ENCODE assay signal across 11 cellular contexts in the genomic region with DNA sequence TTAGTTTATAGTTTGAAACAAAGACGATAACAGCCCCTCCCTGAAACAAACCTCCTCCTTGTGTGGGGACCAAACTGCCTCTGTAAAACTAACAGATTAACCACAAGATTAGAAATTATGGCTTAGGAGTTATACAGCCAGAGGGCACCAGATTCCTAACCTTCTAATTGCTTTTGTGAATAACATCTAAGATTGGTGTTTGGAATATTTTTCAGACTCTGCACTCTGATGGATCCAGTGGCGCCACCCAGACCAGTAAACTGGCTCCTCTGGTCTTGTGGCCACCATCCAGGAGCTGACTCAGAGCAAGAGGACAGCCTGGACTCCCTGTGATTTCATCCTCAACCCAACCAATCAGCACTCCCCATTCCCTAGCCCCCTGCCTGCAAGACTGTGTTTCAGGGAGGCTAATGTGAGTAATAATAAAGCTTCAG. TPM values are rescaled to one million over a fixed set of nuclear protein-coding genes. Genes with fewer than 3 reads are reported as not detected.
DNase-seq lines count a peak whose midpoint lies in the region; ATAC-seq and TF ChIP-seq lines count a peak whose summit lies in the region.
"Had no signal": no experiment of that assay in that cellular context is flagged by ENCODE, and none has a peak within 500 bp of the region (broad histone marks: within the 10 kb centered on the region; RNA-seq: fewer than 3 reads in every experiment).

No MANE protein-coding gene starts in this region.

- peaks cover 51% of the 10 kb centered on the region for H3K4me1 ChIP-seq in skeletal muscle satellite cell (ENCODE audit: control insufficient read depth, insufficient read depth, low read length)

- no peak overlapping the region for H3K4me3 ChIP-seq in foreskin fibroblast (ENCODE audit: low read depth in 1 of 2, low read length in 2 of 2)
- no peak overlapping the region for H3K4me3 ChIP-seq in skeletal muscle satellite cell (ENCODE audit: low read length)

- H3K4me3 Mint-ChIP-seq in HFFc6: peak overlapping the region; percentile 23
- no peak overlapping the region for H3K4me3 Mint-ChIP-seq in natural killer cell
- H3K4me3 Mint-ChIP-seq: IgD-negative memory B cell had no signal

- H3K4me1 Mint-ChIP-seq in HFFc6 (ENCODE audit: low read depth): peaks cover 98% of the 10 kb centered on the region
- H3K4me1 Mint-ChIP-seq in natural killer cell: no peaks in the 10 kb centered on the region

- intact Hi-C loops in natural killer cell (cut with micrococcal nuclease): no loop called here

- H3K9ac ChIP-seq in skeletal muscle satellite cell (ENCODE audit: low read depth, low read length): peak overlapping the region; percentile 35

- no peaks in the 10 kb centered on the region for H3K27me3 ChIP-seq in skeletal muscle satellite cell (ENCODE audit: control insufficient read depth, insufficient read depth, low read length)
- H3K27me3 ChIP-seq: foreskin keratinocyte had no signal

- TF ChIP-seq CTCF in HFFc6 (IDR thresholded peaks at IDR 0.05) (peak; percentile 73), foreskin fibroblast (IDR thresholded peaks at IDR 0.05; ENCODE audit: low read depth, low read length) (no peak), natural killer cell (IDR thresholded peaks at IDR 0.05) (no peak)

- H3K9me3 Mint-ChIP-seq in HFFc6 (peaks cover 30% of the 10 kb centered on the region), natural killer cell (peaks cover 0 to 3% of the 10 kb centered on the region in 2 donors)

- H3K27ac Mint-ChIP-seq in HFFc6: peak overlapping the region; percentile 62
- H3K27ac Mint-ChIP-seq in natural killer cell: no peak overlapping the region

- peak; percentile 97 for DNase-seq in HFFc6
- peak; percentile 78 for DNase-seq in amniotic epithelial cell (ENCODE audit: low read depth)
- peak; percentile 89 to 91 for DNase-seq in foreskin fibroblast
- DNase-seq in NCI-H446 treated with DMSO at 0.1 percent for 48 hours (lab: John Stamatoyannopoulos, UW): no peak
- no peak for DNase-seq in CD1c-positive myeloid dendritic cell (ENCODE audit: extremely low spot score)
- no peak for DNase-seq in natural killer cell
- DNase-seq: foreskin keratinocyte, NCI-H82 had no signal

- H3K9me3 ChIP-seq in skeletal muscle satellite cell (replicated peaks; ENCODE audit: low read length): peaks cover 3% of the 10 kb centered on the region

- no peaks in the 10 kb centered on the region; the same call in 1 of the 2 replicates for H3K27me3 Mint-ChIP-seq in HFFc6 (ENCODE audit: insufficient read depth)
- peaks cover 4 to 42% of the 10 kb centered on the region in 2 donors for H3K27me3 Mint-ChIP-seq in natural killer cell (ENCODE audit: low read depth in 2 of 2)
- H3K27me3 Mint-ChIP-seq: IgD-negative memory B cell had no signal

- H3K36me3 ChIP-seq in skeletal muscle satellite cell (ENCODE audit: insufficient read depth, low read length): no peaks in the 10 kb centered on the region

- peak overlapping the region; percentile 3 for H3K4me2 ChIP-seq in skeletal muscle satellite cell (ENCODE audit: low read length)

- ATAC-seq in GM18873 (IDR thresholded peaks at IDR 0.05; ENCODE audit: low FRiP score, unreplicated experiment): no peak
- no peak for ATAC-seq in natural killer cell
- ATAC-seq: foreskin keratinocyte had no signal

- H3K36me3 Mint-ChIP-seq in HFFc6 (ENCODE audit: low read depth) (peaks cover 44% of the 10 kb centered on the region), natural killer cell (no peaks in the 10 kb centered on the region)

RNA-seq across cellular contexts. Expression of a gene that starts 58.3 kb away (rescaled TPM):
- not detected for total RNA-seq in HFFc6 (2021; fragmentation: NEBNext Ultra II Directional; extraction: Animal tissue kit (Norgen Biotek cat#: 25700))
- not detected in 2 replicates for total RNA-seq in skeletal muscle satellite cell (2012; rRNA removed)
- not detected for total RNA-seq in natural killer cell
- total RNA-seq: foreskin keratinocyte had no signal

Comparison
In these comparisons a context has a peak if more than half of its experiments do, and no peak if none do; other contexts are left out.
1. DNase-seq: peak in HFFc6 (single experiment), amniotic epithelial cell (single experiment) and foreskin fibroblast (2 of 2); none in NCI-H446 treated with DMSO at 0.1 percent for 48 hours (single experiment), CD1c-positive myeloid dendritic cell (single experiment) and natural killer cell (single experiment).